In the genomic region with DNA sequence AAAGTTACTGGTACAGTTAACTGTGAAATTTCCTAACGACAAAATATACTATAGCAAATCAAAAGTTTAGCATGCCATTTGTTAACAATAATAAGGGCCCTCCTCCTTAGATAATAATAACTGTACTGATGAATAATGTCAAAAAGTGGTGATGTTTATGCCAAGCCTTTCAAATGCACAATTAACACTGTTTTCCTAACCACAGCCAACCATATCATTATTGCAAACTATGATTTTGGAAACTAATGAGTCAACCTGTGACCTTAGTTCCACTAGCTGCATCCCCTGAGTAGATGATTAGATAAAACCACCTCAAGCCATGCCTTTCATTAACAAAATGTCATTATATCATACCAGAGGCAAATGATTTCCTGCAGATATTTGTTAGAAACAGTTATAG, we compare ENCODE assay signal across 23 cellular contexts.
"Had no signal": no experiment of that assay in that cellular context is flagged by ENCODE, and none has a peak within 500 bp of the region (broad histone marks: within the 10 kb centered on the region; RNA-seq: fewer than 3 reads in every experiment).

No MANE protein-coding gene starts in this region.

- H3K27ac Mint-ChIP-seq: activated CD4-positive, alpha-beta memory T cell treated with anti-CD3 and anti-CD28 coated beads, Interleukin-2, amount 10 ng/mL, durations not matched to agents 7 days and 5 days; activated CD4-positive, alpha-beta T cell treated with anti-CD3 and anti-CD28 coated beads, Interleukin-2, amount 10 ng/mL, durations not matched to agents 7 days and 5 days; activated CD8-positive, alpha-beta memory T cell treated with anti-CD3 and anti-CD28 coated beads, Interleukin-2, amount 10 ng/mL, durations not matched to agents 7 days and 5 days; activated naive CD8-positive, alpha-beta T cell treated with anti-CD3 and anti-CD28 coated beads, Interleukin-2, amount 10 ng/mL, durations not matched to agents 7 days and 5 days; nephron had no signal

- ATAC-seq: activated CD8-positive, alpha-beta memory T cell treated with anti-CD3 and anti-CD28 coated beads, Interleukin-2, amount 10 ng/mL, durations not matched to agents 7 days and 5 days; effector memory CD8-positive, alpha-beta T cell; left cardiac atrium; right cardiac atrium; SK-N-SH treated with all-trans-retinoic acid at 6 μM for 48 hours had no signal

- H3K4me3 ChIP-seq: spleen, upper lobe of left lung, vagina had no signal

- H3K27me3 Mint-ChIP-seq: activated CD4-positive, alpha-beta memory T cell treated with anti-CD3 and anti-CD28 coated beads, Interleukin-2, amount 10 ng/mL, durations not matched to agents 7 days and 5 days; activated CD4-positive, alpha-beta T cell treated with anti-CD3 and anti-CD28 coated beads, Interleukin-2, amount 10 ng/mL, durations not matched to agents 7 days and 5 days; activated CD8-positive, alpha-beta memory T cell treated with anti-CD3 and anti-CD28 coated beads, Interleukin-2, amount 10 ng/mL, durations not matched to agents 7 days and 5 days; activated naive CD8-positive, alpha-beta T cell treated with anti-CD3 and anti-CD28 coated beads, Interleukin-2, amount 10 ng/mL, durations not matched to agents 7 days and 5 days; effector memory CD8-positive, alpha-beta T cell had no signal

- H3K27ac ChIP-seq: brain microvascular endothelial cell, spleen, upper lobe of left lung, vagina had no signal

- H3K9me3 ChIP-seq: spleen, upper lobe of left lung, vagina had no signal

- H3K27me3 ChIP-seq: brain microvascular endothelial cell, spleen, upper lobe of left lung, vagina had no signal

- H3K4me1 ChIP-seq: spleen, upper lobe of left lung, vagina had no signal

- DNase-seq: activated CD4-positive, alpha-beta memory T cell treated with anti-CD3 and anti-CD28 coated beads, Interleukin-2, amount 10 ng/mL, durations not matched to agents 7 days and 5 days; activated CD4-positive, alpha-beta T cell treated with anti-CD3 and anti-CD28 coated beads, Interleukin-2, amount 10 ng/mL, durations not matched to agents 7 days and 5 days; activated CD4-positive, CD25-positive, alpha-beta regulatory T cell; activated CD8-positive, alpha-beta memory T cell treated with anti-CD3 and anti-CD28 coated beads, Interleukin-2, amount 10 ng/mL, durations not matched to agents 7 days and 5 days; activated naive CD8-positive, alpha-beta T cell treated with anti-CD3 and anti-CD28 coated beads, Interleukin-2, amount 10 ng/mL, durations not matched to agents 7 days and 5 days; amniotic stem cell; brain microvascular endothelial cell; cortex of kidney; effector memory CD8-positive, alpha-beta T cell; foreskin fibroblast; head of caudate nucleus; hippocampal formation; left cardiac atrium; mammary epithelial cell; posterior cingulate gyrus; right cardiac atrium; spleen; stimulated activated naive CD4-positive, alpha-beta T cell treated with Interleukin-2 at 50 U/mL for 16 hours; substantia nigra; upper lobe of left lung had no signal

- H3K9me3 Mint-ChIP-seq: activated CD4-positive, alpha-beta memory T cell treated with anti-CD3 and anti-CD28 coated beads, Interleukin-2, amount 10 ng/mL, durations not matched to agents 7 days and 5 days; activated CD4-positive, alpha-beta T cell treated with anti-CD3 and anti-CD28 coated beads, Interleukin-2, amount 10 ng/mL, durations not matched to agents 7 days and 5 days; activated naive CD8-positive, alpha-beta T cell treated with anti-CD3 and anti-CD28 coated beads, Interleukin-2, amount 10 ng/mL, durations not matched to agents 7 days and 5 days; effector memory CD8-positive, alpha-beta T cell; nephron had no signal

- H3K4me3 Mint-ChIP-seq: activated CD4-positive, alpha-beta memory T cell treated with anti-CD3 and anti-CD28 coated beads, Interleukin-2, amount 10 ng/mL, durations not matched to agents 7 days and 5 days; activated CD4-positive, alpha-beta T cell treated with anti-CD3 and anti-CD28 coated beads, Interleukin-2, amount 10 ng/mL, durations not matched to agents 7 days and 5 days; activated CD8-positive, alpha-beta memory T cell treated with anti-CD3 and anti-CD28 coated beads, Interleukin-2, amount 10 ng/mL, durations not matched to agents 7 days and 5 days; activated naive CD8-positive, alpha-beta T cell treated with anti-CD3 and anti-CD28 coated beads, Interleukin-2, amount 10 ng/mL, durations not matched to agents 7 days and 5 days; effector memory CD8-positive, alpha-beta T cell; nephron had no signal
